ENCODE assay signal across 9 cellular contexts in genomic region chr4:113540859-113541258, GRCh38.
A peak's percentile ranks its signal among the peaks of the same experiment; 100 is the strongest.
DNase-seq lines count a peak whose midpoint lies in the region; ATAC-seq and TF ChIP-seq lines count a peak whose summit lies in the region.
"Had no signal": no experiment of that assay in that cellular context is flagged by ENCODE, and none has a peak within 500 bp of the region (broad histone marks: within the 10 kb centered on the region; RNA-seq: fewer than 3 reads in every experiment).

No MANE protein-coding gene starts in this region.

- TF ChIP-seq CTCF in HFFc6 (IDR thresholded peaks at IDR 0.05), result no peak
- no peak for TF ChIP-seq CTCF in fibroblast of the aortic adventitia (IDR thresholded peaks at IDR 0.05; ENCODE audit: insufficient read depth, low read length)

- DNase-seq in HFFc6 (no peak), fibroblast of the aortic adventitia (ENCODE audit: low read depth) (peak; percentile 61), NCI-H748 (lab: John Stamatoyannopoulos, UW; ENCODE audit: unreplicated experiment) (no peak), NCI-H1436 (lab: John Stamatoyannopoulos, UW) (no peak)
- DNase-seq in activated CD4-positive, alpha-beta T cell treated with anti-CD3 and anti-CD28 coated beads, Interleukin-2, amount 10 ng/mL, durations not matched to agents 24 days and 14 days, result peak; percentile 73
- DNase-seq in stimulated activated CD4-positive, alpha-beta T cell treated with anti-CD3 and anti-CD28 coated beads, Interleukin-2, amount 100 ng/mL, for 4 hours (ENCODE audit: low read depth), result peak; percentile 36
- DNase-seq: right lobe of liver, transverse colon had no signal

- ATAC-seq in GM19351 (IDR thresholded peaks at IDR 0.05; ENCODE audit: unreplicated experiment), result no peak

- intact Hi-C loops in activated CD4-positive, alpha-beta T cell treated with anti-CD3 and anti-CD28 coated beads, Interleukin-2, amount 10 ng/mL, durations not matched to agents 24 days and 14 days (cut with micrococcal nuclease), result loop anchor here (1.0 kb wide), 4 partner anchors 67 to 221 kb away; no protein-coding TSS in a partner anchor

- no peaks in the 10 kb centered on the region for H3K27me3 Mint-ChIP-seq in HFFc6 (ENCODE audit: insufficient read depth)
- H3K27me3 Mint-ChIP-seq in activated CD4-positive, alpha-beta T cell treated with anti-CD3 and anti-CD28 coated beads, Interleukin-2, amount 10 ng/mL, durations not matched to agents 24 days and 14 days, result no peaks in the 10 kb centered on the region

- peaks cover 72% of the 10 kb centered on the region for H3K4me1 Mint-ChIP-seq in HFFc6 (ENCODE audit: low read depth)
- H3K4me1 Mint-ChIP-seq in activated CD4-positive, alpha-beta T cell treated with anti-CD3 and anti-CD28 coated beads, Interleukin-2, amount 10 ng/mL, durations not matched to agents 24 days and 14 days, result peaks cover 32% of the 10 kb centered on the region

- peaks cover 39% of the 10 kb centered on the region for H3K36me3 Mint-ChIP-seq in HFFc6 (ENCODE audit: low read depth)
- H3K36me3 Mint-ChIP-seq in activated CD4-positive, alpha-beta T cell treated with anti-CD3 and anti-CD28 coated beads, Interleukin-2, amount 10 ng/mL, durations not matched to agents 24 days and 14 days (ENCODE audit: low read depth), result peaks cover 35% of the 10 kb centered on the region

- no peak overlapping the region for H3K4me3 ChIP-seq in fibroblast of the aortic adventitia (ENCODE audit: low read depth, low read length)
- H3K4me3 ChIP-seq: right lobe of liver, transverse colon had no signal

- H3K9me3 Mint-ChIP-seq in HFFc6, result no peaks in the 10 kb centered on the region
- H3K9me3 Mint-ChIP-seq in activated CD4-positive, alpha-beta T cell treated with anti-CD3 and anti-CD28 coated beads, Interleukin-2, amount 10 ng/mL, durations not matched to agents 24 days and 14 days, result peaks cover 3% of the 10 kb centered on the region

- H3K27ac Mint-ChIP-seq in HFFc6, result no peak overlapping the region
- peak overlapping the region; percentile 64 for H3K27ac Mint-ChIP-seq in activated CD4-positive, alpha-beta T cell treated with anti-CD3 and anti-CD28 coated beads, Interleukin-2, amount 10 ng/mL, durations not matched to agents 24 days and 14 days

- H3K4me3 Mint-ChIP-seq in HFFc6, result peak overlapping the region; percentile 17; the same call in 1 of the 2 replicates
- peak overlapping the region; percentile 29 for H3K4me3 Mint-ChIP-seq in activated CD4-positive, alpha-beta T cell treated with anti-CD3 and anti-CD28 coated beads, Interleukin-2, amount 10 ng/mL, durations not matched to agents 24 days and 14 days

Comparison
In these comparisons a context has a peak if more than half of its experiments do, and no peak if none do; other contexts are left out.
1. DNase-seq: peak in activated CD4-positive, alpha-beta T cell treated with anti-CD3 and anti-CD28 coated beads, Interleukin-2, amount 10 ng/mL, durations not matched to agents 24 days and 14 days (single experiment), fibroblast of the aortic adventitia (single experiment) and stimulated activated CD4-positive, alpha-beta T cell treated with anti-CD3 and anti-CD28 coated beads, Interleukin-2, amount 100 ng/mL, for 4 hours (single experiment); none in HFFc6 (single experiment), NCI-H748 (single experiment) and NCI-H1436 (single experiment).